ENCODE assay signal across 1 cellular context in genomic region chr21:37563641-37564340, GRCh38.
A peak's percentile ranks its signal among the peaks of the same experiment; 100 is the strongest.
TF ChIP-seq lines count a peak whose summit lies in the region.

No MANE protein-coding gene starts in this region.

TF ChIP-seq in K562, 482 proteins besides CTCF, POLR2A, EP300 and RAD21 (continued from another document and continues in another):
- no peak; a peak in 2 of 4 replicates for TF ChIP-seq FOXA3 (CRISPR knock-in tag; conservative IDR thresholded peaks at IDR 0.05 in 1 of 2, IDR thresholded peaks at IDR 0.05 in 1 of 2)
- TF ChIP-seq RBM34 (IDR thresholded peaks at IDR 0.05; ENCODE audit: borderline replicate concordance, insufficient read depth, low read length), result no peak
- peak in 1 of 2 experiments; percentile 76; a peak in 3 of 4 replicates for TF ChIP-seq TBL1XR1 (IDR thresholded peaks at IDR 0.05; ENCODE audit: low read length in 2 of 2)
- no peak for TF ChIP-seq SLC30A9 (CRISPR knock-in tag; IDR thresholded peaks at IDR 0.05)
- peak; percentile 69; the same call in 1 of the 2 replicates for TF ChIP-seq ZNF41 (CRISPR knock-in tag; conservative IDR thresholded peaks at IDR 0.05)
- no peak for TF ChIP-seq HNRNPH1 (optimal IDR thresholded peaks at IDR 0.05; ENCODE audit: low read depth, low read length)
- 0 out of 2 replicates have a peak, but pooled peaks have one; percentile 36 for TF ChIP-seq NR4A1 (CRISPR knock-in tag; IDR thresholded peaks at IDR 0.05)
- TF ChIP-seq NR4A1 (tag; IDR thresholded peaks at IDR 0.05), result 0 out of 2 replicates have a peak, but pooled peaks have one; percentile 5
- no peak for TF ChIP-seq ILF3 (IDR thresholded peaks at IDR 0.05; ENCODE audit: borderline replicate concordance)
- TF ChIP-seq IRF2 (CRISPR knock-in tag; IDR thresholded peaks at IDR 0.05), result no peak
- 0 out of 2 replicates have a peak, but pooled peaks have one; percentile 7 for TF ChIP-seq RHOXF2B (CRISPR knock-in tag; conservative IDR thresholded peaks at IDR 0.05)
- peak; percentile 98 for TF ChIP-seq CC2D1A (IDR thresholded peaks at IDR 0.05)
- peak; percentile 76 for TF ChIP-seq POLR2H (tag; IDR thresholded peaks at IDR 0.05; ENCODE audit: low read depth)
- no peak for TF ChIP-seq BDP1 (IDR thresholded peaks at IDR 0.05; ENCODE audit: insufficient read depth, insufficient read length)
- TF ChIP-seq BACH1 (tag; IDR thresholded peaks at IDR 0.05), result no peak
- peak; percentile 93 for TF ChIP-seq LCOR (CRISPR knock-in tag; IDR thresholded peaks at IDR 0.05)
- peak; percentile 88 for TF ChIP-seq ZBTB7A (IDR thresholded peaks at IDR 0.05; ENCODE audit: borderline replicate concordance, control insufficient read depth, low read depth, low read length)
- TF ChIP-seq, protein P1, sequence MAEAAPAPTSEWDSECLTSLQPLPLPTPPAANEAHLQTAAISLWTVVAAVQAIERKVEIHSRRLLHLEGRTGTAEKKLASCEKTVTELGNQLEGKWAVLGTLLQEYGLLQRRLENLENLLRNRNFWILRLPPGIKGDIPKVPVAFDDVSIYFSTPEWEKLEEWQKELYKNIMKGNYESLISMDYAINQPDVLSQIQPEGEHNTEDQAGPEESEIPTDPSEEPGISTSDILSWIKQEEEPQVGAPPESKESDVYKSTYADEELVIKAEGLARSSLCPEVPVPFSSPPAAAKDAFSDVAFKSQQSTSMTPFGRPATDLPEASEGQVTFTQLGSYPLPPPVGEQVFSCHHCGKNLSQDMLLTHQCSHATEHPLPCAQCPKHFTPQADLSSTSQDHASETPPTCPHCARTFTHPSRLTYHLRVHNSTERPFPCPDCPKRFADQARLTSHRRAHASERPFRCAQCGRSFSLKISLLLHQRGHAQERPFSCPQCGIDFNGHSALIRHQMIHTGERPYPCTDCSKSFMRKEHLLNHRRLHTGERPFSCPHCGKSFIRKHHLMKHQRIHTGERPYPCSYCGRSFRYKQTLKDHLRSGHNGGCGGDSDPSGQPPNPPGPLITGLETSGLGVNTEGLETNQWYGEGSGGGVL (CRISPR knock-in tag; IDR thresholded peaks at IDR 0.05), result no peak
- TF ChIP-seq ARID1B (IDR thresholded peaks at IDR 0.05), result no peak
- peak; percentile 83 for TF ChIP-seq ATF7 (IDR thresholded peaks at IDR 0.05)
- TF ChIP-seq KLF16 (IDR thresholded peaks at IDR 0.05), result 0 out of 2 replicates have a peak, but pooled peaks have one; percentile 51
- no peak for TF ChIP-seq ZNF512 (tag; IDR thresholded peaks at IDR 0.05)
- no peak for TF ChIP-seq ZNF785 (CRISPR knock-in tag; IDR thresholded peaks at IDR 0.05)
- TF ChIP-seq ZNF444 (CRISPR knock-in tag; IDR thresholded peaks at IDR 0.05), result no peak
- TF ChIP-seq THRA (IDR thresholded peaks at IDR 0.05), result no peak
- no peak for TF ChIP-seq HOXB6 (CRISPR knock-in tag; IDR thresholded peaks at IDR 0.05; ENCODE audit: borderline replicate concordance)
- TF ChIP-seq HDAC8 (tag; IDR thresholded peaks at IDR 0.05), result no peak
- peak; percentile 56 for TF ChIP-seq HCFC1 (IDR thresholded peaks at IDR 0.05; ENCODE audit: low read depth, low read length)
- TF ChIP-seq STAG1 (CRISPR knock-in tag; IDR thresholded peaks at IDR 0.05; ENCODE audit: borderline replicate concordance), result 0 out of 2 replicates have a peak, but pooled peaks have one; percentile 4
- 0 out of 4 replicates have a peak, but pooled peaks of 1 of the 2 experiments have one; percentile 21 for TF ChIP-seq ZMIZ1 (IDR thresholded peaks at IDR 0.05; ENCODE audit: low read depth in 2 of 2, low read length in 2 of 2)
- no peak for TF ChIP-seq NFE2L1 (tag; IDR thresholded peaks at IDR 0.05; ENCODE audit: borderline replicate concordance, low read depth)
- no peak for TF ChIP-seq ZBTB8A (IDR thresholded peaks at IDR 0.05; ENCODE audit: partially characterized antibody)
- TF ChIP-seq SIN3B (IDR thresholded peaks at IDR 0.05; ENCODE audit: low read depth), result peak; percentile 93
- peak; percentile 90 for TF ChIP-seq C11orf30 (IDR thresholded peaks at IDR 0.05; ENCODE audit: low read depth)
- TF ChIP-seq HBP1 (CRISPR knock-in tag; IDR thresholded peaks at IDR 0.05), result 0 out of 2 replicates have a peak, but pooled peaks have one; percentile 6
- no peak for TF ChIP-seq SMAD1 (IDR thresholded peaks at IDR 0.05; ENCODE audit: low read depth, low read length, partially characterized antibody)
- TF ChIP-seq NELFE (IDR thresholded peaks at IDR 0.05; ENCODE audit: insufficient read depth, insufficient read length), result no peak
- TF ChIP-seq ZZZ3 (IDR thresholded peaks at IDR 0.05), result no peak
- TF ChIP-seq, protein P2, sequence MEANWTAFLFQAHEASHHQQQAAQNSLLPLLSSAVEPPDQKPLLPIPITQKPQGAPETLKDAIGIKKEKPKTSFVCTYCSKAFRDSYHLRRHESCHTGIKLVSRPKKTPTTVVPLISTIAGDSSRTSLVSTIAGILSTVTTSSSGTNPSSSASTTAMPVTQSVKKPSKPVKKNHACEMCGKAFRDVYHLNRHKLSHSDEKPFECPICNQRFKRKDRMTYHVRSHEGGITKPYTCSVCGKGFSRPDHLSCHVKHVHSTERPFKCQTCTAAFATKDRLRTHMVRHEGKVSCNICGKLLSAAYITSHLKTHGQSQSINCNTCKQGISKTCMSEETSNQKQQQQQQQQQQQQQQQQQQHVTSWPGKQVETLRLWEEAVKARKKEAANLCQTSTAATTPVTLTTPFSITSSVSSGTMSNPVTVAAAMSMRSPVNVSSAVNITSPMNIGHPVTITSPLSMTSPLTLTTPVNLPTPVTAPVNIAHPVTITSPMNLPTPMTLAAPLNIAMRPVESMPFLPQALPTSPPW (CRISPR knock-in tag; IDR thresholded peaks at IDR 0.05), result no peak
- no peak; the same call in 1 of the 2 replicates for TF ChIP-seq ZBED1 (IDR thresholded peaks at IDR 0.05)
- no peak; the same call in 1 of the 2 replicates for TF ChIP-seq ZBTB2 (IDR thresholded peaks at IDR 0.05)
- TF ChIP-seq PHB (CRISPR knock-in tag; IDR thresholded peaks at IDR 0.05), result peak; percentile 11; the same call in 1 of the 2 replicates
- no peak for TF ChIP-seq BRCA1 (IDR thresholded peaks at IDR 0.05)
- TF ChIP-seq BRCA1 (CRISPR knock-in tag; IDR thresholded peaks at IDR 0.05), result no peak
- TF ChIP-seq, protein P3, sequence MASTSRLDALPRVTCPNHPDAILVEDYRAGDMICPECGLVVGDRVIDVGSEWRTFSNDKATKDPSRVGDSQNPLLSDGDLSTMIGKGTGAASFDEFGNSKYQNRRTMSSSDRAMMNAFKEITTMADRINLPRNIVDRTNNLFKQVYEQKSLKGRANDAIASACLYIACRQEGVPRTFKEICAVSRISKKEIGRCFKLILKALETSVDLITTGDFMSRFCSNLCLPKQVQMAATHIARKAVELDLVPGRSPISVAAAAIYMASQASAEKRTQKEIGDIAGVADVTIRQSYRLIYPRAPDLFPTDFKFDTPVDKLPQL (IDR thresholded peaks at IDR 0.05; ENCODE audit: extremely low read depth, insufficient read length), result peak; percentile 59
- no peak for TF ChIP-seq TAF15 (IDR thresholded peaks at IDR 0.05; ENCODE audit: low read depth, low read length)
- TF ChIP-seq FOXK1 (CRISPR knock-in tag; IDR thresholded peaks at IDR 0.05; ENCODE audit: borderline replicate concordance), result peak; percentile 95
- 0 out of 2 replicates have a peak, but pooled peaks have one; percentile 66 for TF ChIP-seq DIDO1 (tag; IDR thresholded peaks at IDR 0.05; ENCODE audit: low read depth)
- TF ChIP-seq ZBTB34 (CRISPR knock-in tag; IDR thresholded peaks at IDR 0.05), result no peak
- no peak for TF ChIP-seq PTBP1 (IDR thresholded peaks at IDR 0.05; ENCODE audit: low read depth, low read length)
- TF ChIP-seq ZNF274 (IDR thresholded peaks at IDR 0.05; ENCODE audit: borderline replicate concordance, low read depth, low read length), result no peak; the same call in 1 of the 2 replicates
- no peak for TF ChIP-seq ADNP (tag; IDR thresholded peaks at IDR 0.05)
- no peak for TF ChIP-seq HDAC3 (IDR thresholded peaks at IDR 0.05; ENCODE audit: borderline replicate concordance, partially characterized antibody)
- TF ChIP-seq XRCC5 (IDR thresholded peaks at IDR 0.05; ENCODE audit: low read depth, low read length), result peak; percentile 81
- no peak for TF ChIP-seq SREBF2 (CRISPR knock-in tag; IDR thresholded peaks at IDR 0.05)
- peak in 1 of 2 experiments; percentile 59; a peak in 1 of 4 replicates for TF ChIP-seq ZNF639 (CRISPR knock-in tag; conservative IDR thresholded peaks at IDR 0.05 in 1 of 2, IDR thresholded peaks at IDR 0.05 in 1 of 2)
